Comparison of ENCODE assay signal across 26 cellular contexts in genomic region chr18:69205925-69206324, GRCh38.
"Had no signal": no experiment of that assay in that cellular context is flagged by ENCODE, and none has a peak within 500 bp of the region (broad histone marks: within the 10 kb centered on the region; RNA-seq: fewer than 3 reads in every experiment).

No MANE protein-coding gene starts in this region.

- H3K36me3 ChIP-seq: left ventricle myocardium inferior, pancreas, prostate gland, stomach, thyroid gland, transverse colon, upper lobe of left lung had no signal

- H3K27me3 ChIP-seq: pancreas, stomach, testis, thyroid gland, transverse colon, upper lobe of left lung had no signal

- H3K4me1 ChIP-seq: left ventricle myocardium inferior, pancreas, prostate gland, stomach, testis, thyroid gland, transverse colon, upper lobe of left lung had no signal

- H3K4me3 ChIP-seq: left ventricle myocardium inferior, lung, pancreas, prostate gland, skin epidermis, stomach, testis, thyroid gland, transverse colon, upper lobe of left lung had no signal

- H3K27ac ChIP-seq: left ventricle myocardium inferior, pancreas, prostate gland, skin epidermis, stomach, testis, thyroid gland, transverse colon, upper lobe of left lung had no signal

- H3K9me3 ChIP-seq: left ventricle myocardium inferior, pancreas, prostate gland, stomach, testis, thyroid gland, transverse colon, upper lobe of left lung had no signal

- FAIRE-seq: pancreas had no signal

- DNase-seq: hypothalamus; immature natural killer cell; islet precursor cell; left ventricle myocardium inferior; mesendoderm; naive B cell; pancreas; posterior cingulate gyrus; retina; right cardiac atrium; stimulated activated CD4-positive, alpha-beta T cell treated with anti-CD3 and anti-CD28 coated beads, Interleukin-12 subunit alpha, Interleukin-12 subunit beta, amount 100 ng/mL, for 4 hours; stimulated activated CD4-positive, alpha-beta T cell treated with anti-CD3 and anti-CD28 coated beads, Interleukin-15, amount 100 ng/mL, for 24 hours; stimulated activated CD4-positive, alpha-beta T cell treated with anti-CD3 and anti-CD28 coated beads, Interleukin-2, amount 100 ng/mL, for 24 hours; stimulated activated CD4-positive, alpha-beta T cell treated with anti-CD3 and anti-CD28 coated beads, Interleukin-4, amount 100 ng/mL, for 1 hour; stimulated activated naive B cell treated with anti-CD40 and anti-IgM and Interleukin-4, amounts not matched to agents 10 μg/mL and 1 μg/mL and 100 μg/mL, for 72 hours; stimulated activated naive CD8-positive, alpha-beta T cell treated with anti-CD3 and anti-CD28 coated beads, Interleukin-15, Interleukin-2, amounts not matched to agents 100 U/mL and 50 U/mL, for 24 hours; stomach; testis; thyroid gland; transverse colon; upper lobe of left lung had no signal

- ATAC-seq: natural killer cell treated with Interleukin-12 subunit alpha and Interleukin-12 subunit beta and Interleukin-15 and Interleukin-18, amount 100 ng/mL, for 72 hours; pancreas; right cardiac atrium; sciatic nerve; stimulated activated naive B cell treated with anti-CD40 and anti-IgM and Interleukin-4, amounts not matched to agents 10 μg/mL and 1 μg/mL and 100 μg/mL, for 72 hours; stimulated activated naive CD8-positive, alpha-beta T cell treated with anti-CD3 and anti-CD28 coated beads, Interleukin-15, Interleukin-2, amounts not matched to agents 100 U/mL and 50 U/mL, for 24 hours had no signal
